In genomic region chr1:100539836-100540536, GRCh38 we compare ENCODE assay signal across 8 cellular contexts. TPM values are rescaled to one million over a fixed set of nuclear protein-coding genes. Genes with fewer than 3 reads are reported as not detected.
DNase-seq lines count a peak whose midpoint lies in the region; ATAC-seq and TF ChIP-seq lines count a peak whose summit lies in the region.

No MANE protein-coding gene starts in this region.

- CTCF ChIA-PET in activated CD4-positive, alpha-beta memory T cell treated with anti-CD3 and anti-CD28 coated beads, Interleukin-2, amount 10 ng/mL, durations not matched to agents 7 days and 5 days (lab: Charles Lee): interaction anchor here (2.0 kb wide), 1 partner anchor 76 kb away, joined by 5 read pairs; no protein-coding TSS in a partner anchor

- H3K4me1 Mint-ChIP-seq in activated CD4-positive, alpha-beta memory T cell treated with anti-CD3 and anti-CD28 coated beads, Interleukin-2, amount 10 ng/mL, durations not matched to agents 7 days and 5 days: peaks cover 13% of the 10 kb centered on the region

- no peak overlapping the region for H3K27ac ChIP-seq in heart left ventricle

- ATAC-seq in heart left ventricle: peak in 3 of 4 donors; percentile 41 to 78 (median 77)
- ATAC-seq in sciatic nerve: peak; percentile 9
- ATAC-seq in GM18505 (IDR thresholded peaks at IDR 0.05; ENCODE audit: unreplicated experiment): no peak
- ATAC-seq in HG03378 (IDR thresholded peaks at IDR 0.05; ENCODE audit: unreplicated experiment): no peak

- no peak for TF ChIP-seq POLR2A in heart left ventricle (IDR thresholded peaks at IDR 0.05)
- no peak for TF ChIP-seq POLR2A in GM18505 (IDR thresholded peaks at IDR 0.05; ENCODE audit: borderline replicate concordance, extremely low read depth, insufficient read depth, insufficient read length)

- TF ChIP-seq CTCF in heart left ventricle (IDR thresholded peaks at IDR 0.05): no peak

- H3K4me3 Mint-ChIP-seq in activated CD4-positive, alpha-beta memory T cell treated with anti-CD3 and anti-CD28 coated beads, Interleukin-2, amount 10 ng/mL, durations not matched to agents 7 days and 5 days: peak overlapping the region; percentile 43

- 10 to 18% (median 13%) methylated on average over 47 to 57 of the region's 57 CpGs for WGBS in heart left ventricle, 4 donors

- peak; percentile 23 for DNase-seq in activated naive CD4-positive, alpha-beta T cell treated with Interleukin-2 at 50 U/mL for 16 hours
- no peak for DNase-seq in activated naive CD4-positive, alpha-beta T cell treated with anti-CD3 and anti-CD28 coated beads, Interleukin-2, amount 50 U/mL, for 16 hours
- no peak for DNase-seq in activated CD4-positive, alpha-beta memory T cell treated with anti-CD3 and anti-CD28 coated beads, Interleukin-2, amount 10 ng/mL, durations not matched to agents 7 days and 5 days
- DNase-seq in heart left ventricle: peak in 3 of 5 donors; percentile 37 to 54 (median 46)
- DNase-seq in sciatic nerve (ENCODE audit: low spot score): no peak
- DNase-seq in activated gamma-delta T cell treated with Interleukin-2 at 50 U/mL for 16 hours: no peak

- H3K27me3 ChIP-seq in heart left ventricle: peaks cover 11 to 43% (median 20%) of the 10 kb centered on the region in 9 donors

- H3K27me3 Mint-ChIP-seq in activated CD4-positive, alpha-beta memory T cell treated with anti-CD3 and anti-CD28 coated beads, Interleukin-2, amount 10 ng/mL, durations not matched to agents 7 days and 5 days: peaks cover 57% of the 10 kb centered on the region

- POLR2A ChIA-PET in activated CD4-positive, alpha-beta memory T cell treated with anti-CD3 and anti-CD28 coated beads, Interleukin-2, amount 10 ng/mL, durations not matched to agents 7 days and 5 days (lab: Charles Lee): no interaction called here

- H3K4me3 ChIP-seq in heart left ventricle: peak overlapping the region; percentile 10 to 61 (median 49)

- no peak overlapping the region for H3K27ac Mint-ChIP-seq in activated CD4-positive, alpha-beta memory T cell treated with anti-CD3 and anti-CD28 coated beads, Interleukin-2, amount 10 ng/mL, durations not matched to agents 7 days and 5 days

- H3K36me3 Mint-ChIP-seq in activated CD4-positive, alpha-beta memory T cell treated with anti-CD3 and anti-CD28 coated beads, Interleukin-2, amount 10 ng/mL, durations not matched to agents 7 days and 5 days (ENCODE audit: low read depth): no peaks in the 10 kb centered on the region

- intact Hi-C loops in heart left ventricle (cut with DNase I): loop anchor here in 1 of 10 donors (10.0 kb wide), 1 partner anchor 175 kb away; the partner anchor contains the start of gene VCAM1
- intact Hi-C loops in sciatic nerve (cut with DNase I): no loop called here

- H3K36me3 ChIP-seq in heart left ventricle: no peaks in the 10 kb centered on the region

- H3K9me3 Mint-ChIP-seq in activated CD4-positive, alpha-beta memory T cell treated with anti-CD3 and anti-CD28 coated beads, Interleukin-2, amount 10 ng/mL, durations not matched to agents 7 days and 5 days: no peaks in the 10 kb centered on the region

- peaks cover 0 to 27% (median 10%) of the 10 kb centered on the region in 12 donors for H3K4me1 ChIP-seq in heart left ventricle

- no peaks in the 10 kb centered on the region for H3K9me3 ChIP-seq in heart left ventricle

RNA-seq across cellular contexts. Expression of gene GPR88, which starts 2.0 kb away (rescaled TPM):
- not detected for total RNA-seq in activated CD4-positive, alpha-beta memory T cell treated with anti-CD3 and anti-CD28 coated beads, Interleukin-2, amount 10 ng/mL, durations not matched to agents 7 days and 5 days
- under 1 TPM in 4 of 9 donors, not detected in 5; 0.08 to 0.27 (median 0.11) TPM for total RNA-seq in heart left ventricle
- polyA plus RNA-seq in heart left ventricle: under 1 TPM; 0.01 to 0.15 TPM
- total RNA-seq in sciatic nerve: 1.7 TPM

Comparison
In these comparisons a context has a peak if more than half of its experiments do, and no peak if none do; other contexts are left out.
1. DNase-seq: peak in activated naive CD4-positive, alpha-beta T cell treated with Interleukin-2 at 50 U/mL for 16 hours (single experiment) and heart left ventricle (3 of 5); none in activated naive CD4-positive, alpha-beta T cell treated with anti-CD3 and anti-CD28 coated beads, Interleukin-2, amount 50 U/mL, for 16 hours (single experiment), activated CD4-positive, alpha-beta memory T cell treated with anti-CD3 and anti-CD28 coated beads, Interleukin-2, amount 10 ng/mL, durations not matched to agents 7 days and 5 days (single experiment), sciatic nerve (single experiment) and activated gamma-delta T cell treated with Interleukin-2 at 50 U/mL for 16 hours (single experiment).
2. ATAC-seq: peak in heart left ventricle (3 of 4) and sciatic nerve (single experiment); none in GM18505 (single experiment) and HG03378 (single experiment).